ENCODE assay signal across 8 cellular contexts in genomic region chr2:213232649-213233437, GRCh38. TPM values are rescaled to one million over a fixed set of nuclear protein-coding genes. Genes with fewer than 3 reads are reported as not detected.
DNase-seq lines count a peak whose midpoint lies in the region; ATAC-seq, FAIRE-seq and TF ChIP-seq lines count a peak whose summit lies in the region.

No MANE protein-coding gene starts in this region.

- no peaks in the 10 kb centered on the region for H4K20me1 ChIP-seq in HepG2 (ENCODE audit: insufficient read depth, low read length)

- peaks cover 28% of the 10 kb centered on the region for H3K4me1 Mint-ChIP-seq in CD4-positive, alpha-beta T cell (ENCODE audit: low read depth)

- DNase-seq in CD4-positive, alpha-beta T cell: peak in 9 of 10 experiments; percentile 2 to 38 (median 19)
- peak; percentile 25 for DNase-seq in activated CD4-positive, alpha-beta T cell treated with anti-CD3 and anti-CD28 coated beads for 48 hours
- DNase-seq in HepG2 (ENCODE audit: low spot score): no peak
- DNase-seq in NCI-H1930 (lab: John Stamatoyannopoulos, UW): no peak
- no peak for DNase-seq in RWPE1 (ENCODE audit: low spot score)
- DNase-seq in D341Med (ENCODE audit: low spot score): no peak

- H3K27ac ChIP-seq in CD4-positive, alpha-beta T cell (ENCODE audit: low read depth, low read length): peak overlapping the region; percentile 16
- H3K27ac ChIP-seq in HepG2 (ENCODE audit: extremely low read length, insufficient read depth, low read length): no peak overlapping the region
- H3K27ac ChIP-seq in RWPE1: no peak overlapping the region

- POLR2A ChIA-PET in CD4-positive, alpha-beta T cell (lab: Charles Lee): no interaction called here
- POLR2A ChIA-PET in HepG2 (lab: Yijun Ruan, JAX): no interaction called here
- POLR2A ChIA-PET in RWPE1 (lab: Yijun Ruan, JAX; ENCODE audit: low non-redundant PET): no interaction called here

- ATAC-seq in CD4-positive, alpha-beta T cell (ENCODE audit: poor library complexity): peak; percentile 87
- ATAC-seq in GM19463 (IDR thresholded peaks at IDR 0.05; ENCODE audit: unreplicated experiment) (peak; percentile 87), HG03460 (IDR thresholded peaks at IDR 0.05; ENCODE audit: unreplicated experiment) (peak; percentile 89), HepG2 (peak; percentile 69)

- CTCF ChIA-PET in CD4-positive, alpha-beta T cell (lab: Charles Lee): no interaction called here
- CTCF ChIA-PET in HepG2 (lab: Yijun Ruan, JAX; ENCODE audit: low intra/inter-chr PET ratio, low total read pairs): no interaction called here
- CTCF ChIA-PET in RWPE1 (lab: Yijun Ruan, JAX): no interaction called here

- no peaks in the 10 kb centered on the region for H3K79me2 ChIP-seq in HepG2 (ENCODE audit: insufficient read depth, low read length)

- peak overlapping the region; percentile 49 for H3K4me3 Mint-ChIP-seq in CD4-positive, alpha-beta T cell

- H3K4me3 ChIP-seq in HepG2 (replicated peaks in 1 of 3; ENCODE audit: insufficient read depth in 1 of 3, low read depth in 2 of 3, low read length in 3 of 3): no peak overlapping the region

- intact Hi-C loops in CD4-positive, alpha-beta T cell (cut with DNase I, micrococcal nuclease): loop anchor here in 1 of 2 experiments (10.0 kb wide), 1 partner anchor 78 kb away; the partner anchor contains the start of gene IKZF2
- intact Hi-C loops in HepG2 (cut with micrococcal nuclease; ENCODE audit: unreplicated experiment): no loop called here

- FAIRE-seq in HepG2 (lab: Jason Lieb, UNC): no peak

- H3K36me3 Mint-ChIP-seq in CD4-positive, alpha-beta T cell (ENCODE audit: low read depth): no peaks in the 10 kb centered on the region

- TF ChIP-seq POLR2A in HepG2 (IDR thresholded peaks at IDR 0.05; ENCODE audit: insufficient read depth in 1 of 2, low read depth in 2 of 2, low read length in 2 of 2): no peak

- peak overlapping the region; percentile 68 for H3K27ac Mint-ChIP-seq in CD4-positive, alpha-beta T cell

- H3K4me2 ChIP-seq in HepG2 (ENCODE audit: low read depth, low read length): 0 out of 2 replicates have a peak overlapping the region, but pooled peaks have one; percentile 14

- H3K9me3 Mint-ChIP-seq in CD4-positive, alpha-beta T cell: no peaks in the 10 kb centered on the region

- H2AFZ ChIP-seq in HepG2 (ENCODE audit: low read length): peak overlapping the region; percentile 6

- TF ChIP-seq CTCF in CD4-positive, alpha-beta T cell (IDR thresholded peaks at IDR 0.05): no peak
- TF ChIP-seq CTCF in HepG2 (CRISPR knock-in tag; IDR thresholded peaks at IDR 0.05) (no peak), RWPE1 (conservative IDR thresholded peaks at IDR 0.05; ENCODE audit: low read depth) (no peak)

- H3K27me3 ChIP-seq in CD4-positive, alpha-beta T cell (ENCODE audit: control insufficient read depth, insufficient read depth, low read length): no peaks in the 10 kb centered on the region
- no peaks in the 10 kb centered on the region for H3K27me3 ChIP-seq in HepG2 (ENCODE audit: control insufficient read depth in 1 of 2, insufficient read depth in 2 of 2, low read length in 2 of 2)

- no peak overlapping the region for H3K9ac ChIP-seq in HepG2 (ENCODE audit: insufficient read depth, low read depth, low read length)

- TF ChIP-seq RAD21 in HepG2 (CRISPR knock-in tag; IDR thresholded peaks at IDR 0.05): no peak

- TF ChIP-seq EP300 in HepG2 (IDR thresholded peaks at IDR 0.05; ENCODE audit: low read depth in 2 of 2, low read length in 2 of 2): no peak
- TF ChIP-seq EP300 in HepG2 (CRISPR knock-in tag; IDR thresholded peaks at IDR 0.05; ENCODE audit: borderline replicate concordance): no peak

- H3K4me1 ChIP-seq in HepG2 (ENCODE audit: insufficient read depth, low read length): peaks cover 7% of the 10 kb centered on the region

- in situ Hi-C loops in HepG2 (cut with HindIII; ENCODE audit: extremely low pct_ligation_motif_present, low pct_unique_long_range_greater_than_20kb): no loop called here

- H3K9me3 ChIP-seq in CD4-positive, alpha-beta T cell (ENCODE audit: control insufficient read depth, low read length): no peaks in the 10 kb centered on the region
- H3K9me3 ChIP-seq in HepG2 (ENCODE audit: low read length): no peaks in the 10 kb centered on the region

- WGBS in HepG2 (ENCODE audit: low lambda C conversion rate): 19% methylated on average over 8 of the region's 8 CpGs

- no peaks in the 10 kb centered on the region for H3K36me3 ChIP-seq in HepG2 (replicated peaks in 1 of 2; ENCODE audit: control insufficient read depth in 1 of 2, insufficient read depth in 2 of 2, low read length in 2 of 2)

- no TSS peak for BruUV-seq in HepG2 (replicated peaks; lab: Mats Ljungman, UMichigan)

- H3K27me3 Mint-ChIP-seq in CD4-positive, alpha-beta T cell: no peaks in the 10 kb centered on the region

TF ChIP-seq in HepG2, 621 proteins besides CTCF, POLR2A, EP300 and RAD21 (continues in another document):
- no peak for TF ChIP-seq MXD1 (CRISPR knock-in tag; IDR thresholded peaks at IDR 0.05)
- TF ChIP-seq CBX2 (IDR thresholded peaks at IDR 0.05; ENCODE audit: low read depth, low read length): no peak
- TF ChIP-seq CBX2 (CRISPR knock-in tag; IDR thresholded peaks at IDR 0.05; ENCODE audit: low read depth): no peak
- TF ChIP-seq JUND (CRISPR knock-in tag; IDR thresholded peaks at IDR 0.05): no peak
- no peak for TF ChIP-seq ZNF20 (CRISPR knock-in tag; IDR thresholded peaks at IDR 0.05)
- no peak for TF ChIP-seq PBX3 (CRISPR knock-in tag; IDR thresholded peaks at IDR 0.05; ENCODE audit: borderline replicate concordance)
- no peak for TF ChIP-seq TFAP4 (IDR thresholded peaks at IDR 0.05; ENCODE audit: borderline replicate concordance, low read depth)
- no peak for TF ChIP-seq ZNF562 (CRISPR knock-in tag; IDR thresholded peaks at IDR 0.05; ENCODE audit: borderline replicate concordance)
- TF ChIP-seq STAG1 (CRISPR knock-in tag; IDR thresholded peaks at IDR 0.05): no peak
- no peak for TF ChIP-seq ZBTB7A (CRISPR knock-in tag; IDR thresholded peaks at IDR 0.05)

RNA-seq across cellular contexts. Expression of gene SPAG16, which starts 51.4 kb away (rescaled TPM):
- 1 to 10 TPM; 2.8 to 3.2 TPM for total RNA-seq in CD4-positive, alpha-beta T cell
- total RNA-seq in HepG2 (2016; rRNA removed; fragmentation: Illumina TruSeq; extraction: Trizol): 22.3 and 26.5 TPM in 2 replicates
- total RNA-seq in HepG2 (2016; cell fraction: cytosol; rRNA removed; fragmentation: Illumina TruSeq; extraction: Trizol; ENCODE audit: low read depth): 123 and 142 TPM in 2 replicates
- 24.8 and 24.9 TPM in 2 replicates for total RNA-seq in HepG2 (2016; cell fraction: insoluble cytoplasmic fraction; rRNA removed; fragmentation: Illumina TruSeq; extraction: Trizol)
- 41.1 and 45.7 TPM in 2 replicates for total RNA-seq in HepG2 (2016; cell fraction: membrane; rRNA removed; fragmentation: Illumina TruSeq; extraction: Trizol)
- total RNA-seq in HepG2 (2016; cell fraction: nucleus; rRNA removed; fragmentation: Illumina TruSeq; extraction: Trizol): 21.2 and 24.6 TPM in 2 replicates
- polyA plus RNA-seq in HepG2 (2011; rRNA removed): 7.6 and 9.6 TPM in 2 replicates
- polyA plus RNA-seq in HepG2 (2011; cell fraction: cytosol; rRNA removed): 8.1 and 9.2 TPM in 2 replicates
- polyA plus RNA-seq in HepG2 (2011; cell fraction: nucleus; rRNA removed): 4.7 and 6.1 TPM in 2 replicates
- 10.5 and 15.9 TPM in 2 replicates for polyA plus RNA-seq in HepG2 (2012)
- 7.2 and 9.7 TPM in 2 replicates for polyA plus RNA-seq in HepG2 (2016; cell fraction: cytosol; fragmentation: Illumina TruSeq; extraction: Trizol; ENCODE audit: low read depth)
- 25.7 and 30.8 TPM in 2 replicates for polyA plus RNA-seq in HepG2 (2016; cell fraction: insoluble cytoplasmic fraction; fragmentation: Illumina TruSeq; extraction: Trizol; ENCODE audit: low read depth)
- polyA plus RNA-seq in HepG2 (2016; cell fraction: membrane; fragmentation: Illumina TruSeq; extraction: Trizol; ENCODE audit: low read depth): 11.7 and 12.5 TPM in 2 replicates
- 23.4 and 24.3 TPM in 2 replicates for polyA plus RNA-seq in HepG2 (2016; cell fraction: nucleus; fragmentation: Illumina TruSeq; extraction: Trizol; ENCODE audit: insufficient read depth, low read depth)
- 1.3 and 3.1 TPM in 2 replicates for polyA minus RNA-seq in HepG2 (2011; rRNA and poly(A)+ RNA removed; ENCODE audit: low replicate concordance)
- polyA minus RNA-seq in HepG2 (2011; cell fraction: cytosol; rRNA and poly(A)+ RNA removed): 10.3 and 11.1 TPM in 2 replicates
- 21.1 and 29.0 TPM in 2 replicates for polyA minus RNA-seq in HepG2 (2011; cell fraction: nucleus; rRNA and poly(A)+ RNA removed)

Comparison
In these comparisons a context has a peak if more than half of its experiments do, and no peak if none do; other contexts are left out.
1. DNase-seq: peak in CD4-positive, alpha-beta T cell (9 of 10) and activated CD4-positive, alpha-beta T cell treated with anti-CD3 and anti-CD28 coated beads for 48 hours (single experiment); none in HepG2 (single experiment), NCI-H1930 (0 of 2), RWPE1 (single experiment) and D341Med (single experiment).
2. Peak in every context shown above with its lines, with median percentiles within 50 percentile points of each other: ATAC-seq.